Comparison of ENCODE assay signal across 33 cellular contexts in the genomic region with DNA sequence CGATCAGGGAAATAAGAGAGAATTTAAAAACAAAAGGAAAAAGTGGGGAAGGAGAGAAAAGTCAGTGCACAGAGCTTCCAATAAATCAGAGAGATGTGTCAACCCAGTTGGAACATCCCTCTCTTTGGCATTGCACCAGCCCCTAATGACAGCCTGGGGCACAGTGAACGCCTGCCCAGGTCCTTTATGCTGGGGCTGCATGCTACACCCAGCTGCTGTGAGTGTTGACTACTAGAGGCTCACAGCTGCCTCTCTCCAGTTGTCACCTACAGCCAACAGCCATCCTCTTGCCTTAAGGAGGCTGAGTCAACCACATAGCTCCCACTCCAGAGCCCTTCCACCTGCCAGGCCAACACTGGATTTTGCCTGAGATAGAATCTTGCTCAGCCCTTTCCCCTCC. TPM values are rescaled to one million over a fixed set of nuclear protein-coding genes. Genes with fewer than 3 reads are reported as not detected.
DNase-seq lines count a peak whose midpoint lies in the region; ATAC-seq and TF ChIP-seq lines count a peak whose summit lies in the region.
"Had no signal": no experiment of that assay in that cellular context is flagged by ENCODE, and none has a peak within 500 bp of the region (broad histone marks: within the 10 kb centered on the region; RNA-seq: fewer than 3 reads in every experiment).

No MANE protein-coding gene starts in this region.

- no peak for TF ChIP-seq RAD21 in SK-N-SH (IDR thresholded peaks at IDR 0.05; ENCODE audit: low read length)

- no peaks in the 10 kb centered on the region for H4K20me1 ChIP-seq in SK-N-SH (ENCODE audit: insufficient read depth)

- peaks cover 10 to 40% of the 10 kb centered on the region in 2 experiments for H3K36me3 ChIP-seq in SK-N-SH (replicated peaks in 1 of 2; ENCODE audit: control insufficient read depth in 1 of 2, insufficient read depth in 2 of 2, low read length in 1 of 2)
- H3K36me3 ChIP-seq: breast epithelium had no signal

- H2AFZ ChIP-seq in SK-N-SH (ENCODE audit: low read depth), result no peak overlapping the region

- no peak overlapping the region for H3K27ac ChIP-seq in SK-N-SH (ENCODE audit: low read depth in 2 of 2, low read length in 1 of 2)
- H3K27ac ChIP-seq in foreskin keratinocyte, result no peak overlapping the region
- H3K27ac ChIP-seq: breast epithelium, testis had no signal

- H3K79me2 ChIP-seq in SK-N-SH (ENCODE audit: insufficient read depth), result no peaks in the 10 kb centered on the region

- no peaks in the 10 kb centered on the region for H3K27me3 ChIP-seq in SK-N-SH (ENCODE audit: insufficient read depth)
- no peaks in the 10 kb centered on the region for H3K27me3 ChIP-seq in foreskin keratinocyte
- H3K27me3 ChIP-seq: breast epithelium, testis had no signal

- WGBS in SK-N-SH (ENCODE audit: low lambda C conversion rate), result 65% methylated on average over 2 of the region's 2 CpGs

- no peak for ATAC-seq in SK-N-SH treated with all-trans-retinoic acid at 6 μM for 48 hours
- ATAC-seq in foreskin keratinocyte, result peak; percentile 36
- ATAC-seq in naive thymus-derived CD8-positive, alpha-beta T cell, result no peak
- ATAC-seq: activated CD8-positive, alpha-beta T cell treated with anti-CD3 and anti-CD28 coated beads for 36 hours; K562; left lobe of liver; PC-3; right cardiac atrium; Right ventricle myocardium inferior had no signal

- CTCF ChIA-PET in SK-N-SH (lab: Yijun Ruan, JAX), result interaction anchor here (1.0 to 2.6 kb wide), 7 partner anchors 9 to 50 kb away, joined by 3 to 13 read pairs (median 6); no protein-coding TSS in a partner anchor

- peak; percentile 62 for DNase-seq in SK-N-SH
- DNase-seq in RPMI7951 (ENCODE audit: low read depth), result peak; percentile 43
- DNase-seq in foreskin keratinocyte, result no peak
- no peak for DNase-seq in naive thymus-derived CD8-positive, alpha-beta T cell
- DNase-seq in NOMO-1 treated with DMSO at 0.1 percent for 48 hours (lab: John Stamatoyannopoulos, UW; ENCODE audit: unreplicated experiment), result no peak
- DNase-seq in HuH-7.5 (ENCODE audit: low spot score), result no peak
- DNase-seq: activated CD4-positive, alpha-beta T cell treated with anti-CD3 and anti-CD28 coated beads for 1 hour; activated CD8-positive, alpha-beta T cell treated with anti-CD3 and anti-CD28 coated beads for 36 hours; activated T-cell treated with anti-CD3 and anti-CD28 coated beads for 4 hours; amniotic stem cell; CD4-positive, alpha-beta memory T cell; effector CD4-positive, alpha-beta T cell; EL; erythroblast; GOT3; mesendoderm; NCI-H510A treated with DMSO at 0.1 percent for 48 hours; PC-3; right cardiac atrium; stimulated activated CD4-positive, alpha-beta T cell treated with anti-CD3 and anti-CD28 coated beads, Interleukin-1b, Interleukin-23, amount 100 ng/mL, for 48 hours; testis had no signal

- H3K4me3 Mint-ChIP-seq in naive thymus-derived CD8-positive, alpha-beta T cell, result no peak overlapping the region
- H3K4me3 Mint-ChIP-seq: activated CD8-positive, alpha-beta T cell treated with anti-CD3 and anti-CD28 coated beads for 36 hours; activated naive CD4-positive, alpha-beta T cell treated with anti-CD3 and anti-CD28 coated beads, Interleukin-2, amount 50 U/mL, for 24 hours; CD4-positive, alpha-beta memory T cell; stimulated activated naive CD8-positive, alpha-beta T cell treated with anti-CD3 and anti-CD28 coated beads, Interleukin-15, Interleukin-2, amounts not matched to agents 100 ng/mL and 50 ng/mL, for 24 hours had no signal

- H3K4me3 ChIP-seq in SK-N-SH (ENCODE audit: low read depth in 2 of 2, low read length in 1 of 2), result no peak overlapping the region
- H3K4me3 ChIP-seq: breast epithelium, K562, testis had no signal

- TF ChIP-seq CTCF in SK-N-SH (IDR thresholded peaks at IDR 0.05) (no peak), foreskin keratinocyte (conservative IDR thresholded peaks at IDR 0.05) (no peak)

- no peaks in the 10 kb centered on the region for H3K9me2 ChIP-seq in SK-N-SH

- H3K4me2 ChIP-seq in SK-N-SH, result no peak overlapping the region

- peak overlapping the region in 2 of 10 donors; percentile 39 to 48 for H3K27ac Mint-ChIP-seq in naive thymus-derived CD8-positive, alpha-beta T cell
- H3K27ac Mint-ChIP-seq: activated CD8-positive, alpha-beta T cell treated with anti-CD3 and anti-CD28 coated beads for 36 hours; activated naive CD4-positive, alpha-beta T cell treated with anti-CD3 and anti-CD28 coated beads, Interleukin-2, amount 50 U/mL, for 24 hours; activated T-helper 2 cell treated with anti-CD3 and anti-CD28 coated beads, Interferon-gamma antibody, Interleukin-2, Interleukin-4, amounts not matched to agents 10 μg/mL and 5 μg/mL and 100 μg/mL, durations not matched to agents 14 hours and 24 hours and 36 hours; stimulated activated naive CD8-positive, alpha-beta T cell treated with anti-CD3 and anti-CD28 coated beads, Interleukin-15, Interleukin-2, amounts not matched to agents 100 ng/mL and 50 ng/mL, for 24 hours had no signal

- no peaks in the 10 kb centered on the region for H3K9me3 ChIP-seq in SK-N-SH
- H3K9me3 ChIP-seq: breast epithelium, testis had no signal

- POLR2A ChIA-PET in SK-N-SH (lab: Yijun Ruan, JAX), result interaction anchor here (1.6 kb wide), 1 partner anchor 29 kb away, joined by 5 read pairs; a partner anchor contains a TSS
- POLR2A ChIA-PET in naive thymus-derived CD8-positive, alpha-beta T cell (lab: Charles Lee), result no interaction called here

- H3K4me1 ChIP-seq in SK-N-SH (ENCODE audit: control insufficient read depth in 1 of 2, insufficient read depth in 2 of 2, low read depth in 1 of 2, low read length in 1 of 2) (peaks cover 0 to 8% of the 10 kb centered on the region in 2 experiments; a peak in 1 of 4 replicates), foreskin keratinocyte (no peaks in the 10 kb centered on the region)
- H3K4me1 ChIP-seq: breast epithelium, testis had no signal

- H3K27me3 Mint-ChIP-seq in naive thymus-derived CD8-positive, alpha-beta T cell, result no peaks in the 10 kb centered on the region
- H3K27me3 Mint-ChIP-seq: activated CD8-positive, alpha-beta T cell treated with anti-CD3 and anti-CD28 coated beads for 36 hours; activated naive CD4-positive, alpha-beta T cell treated with anti-CD3 and anti-CD28 coated beads, Interleukin-2, amount 50 U/mL, for 24 hours; CD4-positive, alpha-beta memory T cell; stimulated activated naive CD8-positive, alpha-beta T cell treated with anti-CD3 and anti-CD28 coated beads, Interleukin-15, Interleukin-2, amounts not matched to agents 100 ng/mL and 50 ng/mL, for 24 hours had no signal

- no peaks in the 10 kb centered on the region for H3K9me3 Mint-ChIP-seq in naive thymus-derived CD8-positive, alpha-beta T cell
- H3K9me3 Mint-ChIP-seq: activated CD8-positive, alpha-beta T cell treated with anti-CD3 and anti-CD28 coated beads for 36 hours; activated naive CD4-positive, alpha-beta T cell treated with anti-CD3 and anti-CD28 coated beads, Interleukin-2, amount 50 U/mL, for 24 hours; activated T-helper 2 cell treated with anti-CD3 and anti-CD28 coated beads, Interferon-gamma antibody, Interleukin-2, Interleukin-4, amounts not matched to agents 10 μg/mL and 5 μg/mL and 100 μg/mL, durations not matched to agents 14 hours and 24 hours and 36 hours; CD4-positive, alpha-beta memory T cell; stimulated activated naive CD8-positive, alpha-beta T cell treated with anti-CD3 and anti-CD28 coated beads, Interleukin-15, Interleukin-2, amounts not matched to agents 100 ng/mL and 50 ng/mL, for 24 hours had no signal

- TF ChIP-seq EP300 in SK-N-SH (IDR thresholded peaks at IDR 0.05; ENCODE audit: borderline replicate concordance in 1 of 2, low read depth in 1 of 2, low read length in 1 of 2), result no peak

- H3K36me3 Mint-ChIP-seq in naive thymus-derived CD8-positive, alpha-beta T cell, result peaks cover 2 to 49% (median 6%) of the 10 kb centered on the region in 3 donors

- H3K9ac ChIP-seq in SK-N-SH, result no peak overlapping the region

- no peaks in the 10 kb centered on the region for H3F3A ChIP-seq in SK-N-SH (replicated peaks; ENCODE audit: insufficient read depth)

- H3K4me1 Mint-ChIP-seq in naive thymus-derived CD8-positive, alpha-beta T cell, result peaks cover 0 to 4% (median 0%) of the 10 kb centered on the region in 4 donors
- H3K4me1 Mint-ChIP-seq: activated naive CD4-positive, alpha-beta T cell treated with anti-CD3 and anti-CD28 coated beads, Interleukin-2, amount 50 U/mL, for 24 hours; CD4-positive, alpha-beta memory T cell had no signal

TF ChIP-seq in SK-N-SH treated with all-trans-retinoic acid at 6 μM for 48 hours, 23 proteins besides CTCF, POLR2A, EP300 and RAD21 (continues in another document):
- TF ChIP-seq ESRRG (CRISPR knock-in tag; IDR thresholded peaks at IDR 0.05) (no peak), TCF4 (CRISPR knock-in tag; IDR thresholded peaks at IDR 0.05; ENCODE audit: borderline replicate concordance) (no peak)

RNA-seq across cellular contexts. Expression of a gene that starts 19.0 kb away (rescaled TPM):
- not detected in 2 replicates for polyA plus RNA-seq in SK-N-SH (2012; rRNA removed)
- not detected in 2 replicates for polyA plus RNA-seq in SK-N-SH (2012; cell fraction: cytosol; rRNA removed)
- not detected in 2 replicates for polyA plus RNA-seq in SK-N-SH (2012; cell fraction: nucleus; rRNA removed)
- total RNA-seq in RPMI7951 (2014; rRNA removed; shearing (Covaris generic)), result not detected in 2 replicates
- total RNA-seq in foreskin keratinocyte, result not detected in 2 replicates
- not detected in 2 replicates for polyA plus RNA-seq in foreskin keratinocyte
- total RNA-seq in naive thymus-derived CD8-positive, alpha-beta T cell, result not detected
- not detected for polyA plus RNA-seq in naive thymus-derived CD8-positive, alpha-beta T cell
- total RNA-seq: activated CD8-positive, alpha-beta T cell treated with anti-CD3 and anti-CD28 coated beads for 36 hours; activated T-helper 2 cell treated with anti-CD3 and anti-CD28 coated beads, Interferon-gamma antibody, Interleukin-2, Interleukin-4, amounts not matched to agents 10 μg/mL and 5 μg/mL and 100 μg/mL, durations not matched to agents 14 hours and 24 hours and 36 hours; breast epithelium; CD4-positive, alpha-beta memory T cell; HT1080; K562; left lobe of liver; PC-3; posterior vena cava; right cardiac atrium; Right ventricle myocardium inferior; T-helper 2 cell treated with Interferon-gamma antibody and Interleukin-4, amounts not matched to agents 100 ng/mL and 5 ng/mL, for 36 hours; urinary bladder had no signal
- polyA plus RNA-seq: CD4-positive, alpha-beta memory T cell; K562; right cardiac atrium; urinary bladder had no signal

RNA-seq across cellular contexts. Expression of a gene that starts 29.1 kb away (rescaled TPM):
- polyA plus RNA-seq in SK-N-SH (2012; rRNA removed), result 26.8 and 33.8 TPM in 2 replicates
- polyA plus RNA-seq in SK-N-SH (2012; cell fraction: cytosol; rRNA removed), result 8.1 and 9.5 TPM in 2 replicates
- 258 and 287 TPM in 2 replicates for polyA plus RNA-seq in SK-N-SH (2012; cell fraction: nucleus; rRNA removed)
- total RNA-seq in RPMI7951 (2014; rRNA removed; shearing (Covaris generic)), result 3.3 and 5.0 TPM in 2 replicates
- total RNA-seq in foreskin keratinocyte, result 10.3 and 12.2 TPM in 2 replicates
- 6.0 and 6.4 TPM in 2 replicates for polyA plus RNA-seq in foreskin keratinocyte
- total RNA-seq in naive thymus-derived CD8-positive, alpha-beta T cell, result 10 to 100 TPM; 33.3 to 36.4 TPM
- under 1 TPM; 0.46 to 0.92 (median 0.64) TPM for polyA plus RNA-seq in naive thymus-derived CD8-positive, alpha-beta T cell

RNA-seq across cellular contexts. Expression of a gene that starts 44.4 kb away (rescaled TPM):
- polyA plus RNA-seq in SK-N-SH (2012; rRNA removed) (not detected in 2 replicates), foreskin keratinocyte (not detected in 2 replicates)
- not detected in 2 replicates for polyA plus RNA-seq in SK-N-SH (2012; cell fraction: cytosol; rRNA removed)
- polyA plus RNA-seq in SK-N-SH (2012; cell fraction: nucleus; rRNA removed), result not detected in 2 replicates
- total RNA-seq in RPMI7951 (2014; rRNA removed; shearing (Covaris generic)), result not detected in 2 replicates
- not detected in 2 replicates for total RNA-seq in foreskin keratinocyte
- not detected for total RNA-seq in naive thymus-derived CD8-positive, alpha-beta T cell
- polyA plus RNA-seq in naive thymus-derived CD8-positive, alpha-beta T cell, result not detected
- total RNA-seq: CD4-positive, alpha-beta memory T cell; HT1080; K562; PC-3; right cardiac atrium; Right ventricle myocardium inferior had no signal
- polyA plus RNA-seq: CD4-positive, alpha-beta memory T cell; K562 had no signal

RNA-seq across cellular contexts. Expression of a gene that starts 53.0 kb away (rescaled TPM):
- polyA plus RNA-seq in SK-N-SH (2012; rRNA removed), result not detected in 2 replicates
- not detected in 2 replicates for polyA plus RNA-seq in SK-N-SH (2012; cell fraction: cytosol; rRNA removed)
- not detected in 2 replicates for polyA plus RNA-seq in SK-N-SH (2012; cell fraction: nucleus; rRNA removed)
- total RNA-seq in RPMI7951 (2014; rRNA removed; shearing (Covaris generic)), result not detected in 2 replicates
- total RNA-seq in foreskin keratinocyte, result not detected in 2 replicates
- not detected in 2 replicates for polyA plus RNA-seq in foreskin keratinocyte
- not detected for total RNA-seq in naive thymus-derived CD8-positive, alpha-beta T cell
- not detected for polyA plus RNA-seq in naive thymus-derived CD8-positive, alpha-beta T cell
- total RNA-seq: activated CD8-positive, alpha-beta T cell treated with anti-CD3 and anti-CD28 coated beads for 36 hours; activated T-helper 2 cell treated with anti-CD3 and anti-CD28 coated beads, Interferon-gamma antibody, Interleukin-2, Interleukin-4, amounts not matched to agents 10 μg/mL and 5 μg/mL and 100 μg/mL, durations not matched to agents 14 hours and 24 hours and 36 hours; breast epithelium; CD4-positive, alpha-beta memory T cell; HT1080; K562; left lobe of liver; PC-3; T-helper 2 cell treated with Interferon-gamma antibody and Interleukin-4, amounts not matched to agents 100 ng/mL and 5 ng/mL, for 36 hours; urinary bladder had no signal
- polyA plus RNA-seq: CD4-positive, alpha-beta memory T cell; K562; urinary bladder had no signal

Comparison
In these comparisons a context has a peak if more than half of its experiments do, and no peak if none do; other contexts are left out.
1. DNase-seq: peak in SK-N-SH (single experiment) and RPMI7951 (single experiment); none in foreskin keratinocyte (0 of 2), naive thymus-derived CD8-positive, alpha-beta T cell (0 of 10), NOMO-1 treated with DMSO at 0.1 percent for 48 hours (single experiment) and HuH-7.5 (single experiment).